ENCODE assay signal across 8 cellular contexts in genomic region chr1:107782192-107782845, GRCh38.
DNase-seq lines count a peak whose midpoint lies in the region; ATAC-seq and TF ChIP-seq lines count a peak whose summit lies in the region.

No MANE protein-coding gene starts in this region.

- H3K27me3 Mint-ChIP-seq in memory B cell = no peaks in the 10 kb centered on the region

- no peak for ATAC-seq in memory B cell (ENCODE audit: low read depth)

- no peak overlapping the region for H3K4me3 ChIP-seq in Karpas-422 (ENCODE audit: low read length)
- H3K4me3 ChIP-seq in coronary artery = no peak overlapping the region

- no peak overlapping the region for H3K4me2 ChIP-seq in Karpas-422 (ENCODE audit: low read depth, low read length, poor library complexity, severe bottlenecking)

- H3K27ac Mint-ChIP-seq in memory B cell = no peak overlapping the region

- H4K20me1 ChIP-seq in Karpas-422 (ENCODE audit: insufficient read depth, low read depth, low read length) = no peaks in the 10 kb centered on the region

- H3K9me3 Mint-ChIP-seq in memory B cell = no peaks in the 10 kb centered on the region

- no peak overlapping the region for H3K4me3 Mint-ChIP-seq in memory B cell

- no peaks in the 10 kb centered on the region for H3K79me2 ChIP-seq in Karpas-422 (ENCODE audit: low read length)

- peaks cover 13% of the 10 kb centered on the region for H3K4me1 ChIP-seq in Karpas-422 (ENCODE audit: low read length)

- H3K27me3 ChIP-seq in Karpas-422 (ENCODE audit: low read length) = no peaks in the 10 kb centered on the region

- peak; percentile 28 for DNase-seq in activated T-cell treated with anti-CD3 and anti-CD28 coated beads for 24 hours (ENCODE audit: low read depth)
- no peak for DNase-seq in activated T-cell treated with anti-CD3 and anti-CD28 coated beads, Interleukin-2, amount 50 U/mL, for 48 hours
- DNase-seq in Karpas-422 = peak; percentile 86
- peak; percentile 64 for DNase-seq in SK-MEL-5 (ENCODE audit: low read depth, low spot score)
- DNase-seq in coronary artery (ENCODE audit: low spot score) = no peak
- DNase-seq in memory B cell (ENCODE audit: low spot score in 2 of 2) = peak; percentile 55 to 69
- DNase-seq in ureter (ENCODE audit: low spot score) = peak; percentile 58
- no peak for DNase-seq in GOT3 (lab: John Stamatoyannopoulos, UW)

- H3K4me1 Mint-ChIP-seq in memory B cell = peaks cover 32% of the 10 kb centered on the region

- H3K9ac ChIP-seq in Karpas-422 (ENCODE audit: low read length) = no peak overlapping the region

- H3K36me3 Mint-ChIP-seq in memory B cell = no peaks in the 10 kb centered on the region

- in situ Hi-C loops in SK-MEL-5 (cut with HindIII; ENCODE audit: low pct_unique_long_range_greater_than_20kb, low sequenced_read_pairs) = no loop called here

- H3K27ac ChIP-seq in Karpas-422 (ENCODE audit: low read length) = no peak overlapping the region
- no peak overlapping the region for H3K27ac ChIP-seq in coronary artery

- peak; percentile 47 for TF ChIP-seq CTCF in coronary artery (IDR thresholded peaks at IDR 0.05)

- no peaks in the 10 kb centered on the region for H3K9me2 ChIP-seq in Karpas-422 (replicated peaks; ENCODE audit: insufficient read depth, low read length)

- no peaks in the 10 kb centered on the region for H3K9me3 ChIP-seq in Karpas-422 (ENCODE audit: low read length)

- no peak overlapping the region for H2AFZ ChIP-seq in Karpas-422 (ENCODE audit: low read length)

- H3K36me3 ChIP-seq in Karpas-422 (ENCODE audit: insufficient read depth, low read length) = no peaks in the 10 kb centered on the region

Comparison
In these comparisons a context has a peak if more than half of its experiments do, and no peak if none do; other contexts are left out.
1. DNase-seq: peak in activated T-cell treated with anti-CD3 and anti-CD28 coated beads for 24 hours (single experiment), Karpas-422 (single experiment), SK-MEL-5 (single experiment), memory B cell (2 of 2) and ureter (single experiment); none in activated T-cell treated with anti-CD3 and anti-CD28 coated beads, Interleukin-2, amount 50 U/mL, for 48 hours (0 of 2), coronary artery (single experiment) and GOT3 (single experiment).